1 cellular context compared by ENCODE assay signal in the genomic region with DNA sequence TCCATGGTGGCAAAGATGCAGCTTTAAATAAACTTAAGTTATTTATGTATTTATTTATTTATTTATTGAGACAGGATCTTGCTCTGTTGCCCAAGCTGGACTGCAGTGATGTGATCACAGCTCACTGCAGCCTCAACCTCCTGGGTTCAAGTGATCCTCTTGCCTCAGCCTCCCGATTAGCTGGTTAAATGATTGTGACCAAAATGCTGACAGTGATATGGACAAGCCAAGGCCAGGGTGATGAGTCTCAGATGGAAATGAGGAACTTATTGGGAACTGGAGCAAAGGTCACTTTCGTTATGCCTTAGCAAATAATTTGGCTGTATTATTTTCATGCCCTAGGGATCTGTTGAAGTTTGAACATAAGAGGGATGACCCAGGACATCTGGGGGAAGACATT.
TF ChIP-seq lines count a peak whose summit lies in the region.

No MANE protein-coding gene starts in this region.

TF ChIP-seq in HepG2, 621 proteins besides CTCF, POLR2A, EP300 and RAD21:
- no peak for TF ChIP-seq ZNF7 (CRISPR knock-in tag; IDR thresholded peaks at IDR 0.05)
- no peak for TF ChIP-seq NRL (CRISPR knock-in tag; IDR thresholded peaks at IDR 0.05; ENCODE audit: borderline replicate concordance)
- no peak for TF ChIP-seq ZNF556 (CRISPR knock-in tag; IDR thresholded peaks at IDR 0.05; ENCODE audit: borderline replicate concordance)
- TF ChIP-seq HOXA5 (CRISPR knock-in tag; IDR thresholded peaks at IDR 0.05), result no peak
- TF ChIP-seq, protein P1, sequence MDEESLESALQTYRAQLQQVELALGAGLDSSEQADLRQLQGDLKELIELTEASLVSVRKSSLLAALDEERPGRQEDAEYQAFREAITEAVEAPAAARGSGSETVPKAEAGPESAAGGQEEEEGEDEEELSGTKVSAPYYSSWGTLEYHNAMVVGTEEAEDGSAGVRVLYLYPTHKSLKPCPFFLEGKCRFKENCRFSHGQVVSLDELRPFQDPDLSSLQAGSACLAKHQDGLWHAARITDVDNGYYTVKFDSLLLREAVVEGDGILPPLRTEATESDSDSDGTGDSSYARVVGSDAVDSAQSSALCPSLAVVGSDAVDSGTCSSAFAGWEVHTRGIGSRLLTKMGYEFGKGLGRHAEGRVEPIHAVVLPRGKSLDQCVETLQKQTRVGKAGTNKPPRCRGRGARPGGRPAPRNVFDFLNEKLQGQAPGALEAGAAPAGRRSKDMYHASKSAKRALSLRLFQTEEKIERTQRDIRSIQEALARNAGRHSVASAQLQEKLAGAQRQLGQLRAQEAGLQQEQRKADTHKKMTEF (CRISPR knock-in tag; IDR thresholded peaks at IDR 0.05), result 0 out of 2 replicates have a peak, but pooled peaks have one; percentile 5
- TF ChIP-seq, protein P2, sequence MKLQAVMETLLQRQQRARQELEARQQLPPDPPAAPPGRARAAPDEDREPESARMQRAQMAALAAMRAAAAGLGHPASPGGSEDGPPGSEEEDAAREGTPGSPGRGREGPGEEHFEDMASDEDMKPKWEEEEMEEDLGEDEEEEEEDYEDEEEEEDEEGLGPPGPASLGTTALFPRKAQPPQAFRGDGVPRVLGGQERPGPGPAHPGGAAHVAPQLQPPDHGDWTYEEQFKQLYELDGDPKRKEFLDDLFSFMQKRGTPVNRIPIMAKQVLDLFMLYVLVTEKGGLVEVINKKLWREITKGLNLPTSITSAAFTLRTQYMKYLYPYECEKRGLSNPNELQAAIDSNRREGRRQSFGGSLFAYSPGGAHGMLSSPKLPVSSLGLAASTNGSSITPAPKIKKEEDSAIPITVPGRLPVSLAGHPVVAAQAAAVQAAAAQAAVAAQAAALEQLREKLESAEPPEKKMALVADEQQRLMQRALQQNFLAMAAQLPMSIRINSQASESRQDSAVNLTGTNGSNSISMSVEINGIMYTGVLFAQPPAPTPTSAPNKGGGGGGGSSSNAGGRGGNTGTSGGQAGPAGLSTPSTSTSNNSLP (IDR thresholded peaks at IDR 0.05; ENCODE audit: low read depth, low read length), result no peak
- no peak for TF ChIP-seq ZNF691 (CRISPR knock-in tag; IDR thresholded peaks at IDR 0.05; ENCODE audit: borderline replicate concordance, low read depth)
- TF ChIP-seq ZNF317 (CRISPR knock-in tag; IDR thresholded peaks at IDR 0.05), result no peak
- peak; percentile 51; the same call in 1 of the 2 replicates for TF ChIP-seq KDM1A (CRISPR knock-in tag; IDR thresholded peaks at IDR 0.05)
- TF ChIP-seq ZNF337 (CRISPR knock-in tag; IDR thresholded peaks at IDR 0.05; ENCODE audit: borderline replicate concordance, low read depth), result no peak
- TF ChIP-seq KDM2A (CRISPR knock-in tag; IDR thresholded peaks at IDR 0.05; ENCODE audit: borderline replicate concordance, low read depth), result no peak
- no peak for TF ChIP-seq MIER2 (CRISPR knock-in tag; IDR thresholded peaks at IDR 0.05)
- TF ChIP-seq ZNF121 (CRISPR knock-in tag; IDR thresholded peaks at IDR 0.05), result peak; percentile 70; the same call in 1 of the 2 replicates
- TF ChIP-seq, protein P3, sequence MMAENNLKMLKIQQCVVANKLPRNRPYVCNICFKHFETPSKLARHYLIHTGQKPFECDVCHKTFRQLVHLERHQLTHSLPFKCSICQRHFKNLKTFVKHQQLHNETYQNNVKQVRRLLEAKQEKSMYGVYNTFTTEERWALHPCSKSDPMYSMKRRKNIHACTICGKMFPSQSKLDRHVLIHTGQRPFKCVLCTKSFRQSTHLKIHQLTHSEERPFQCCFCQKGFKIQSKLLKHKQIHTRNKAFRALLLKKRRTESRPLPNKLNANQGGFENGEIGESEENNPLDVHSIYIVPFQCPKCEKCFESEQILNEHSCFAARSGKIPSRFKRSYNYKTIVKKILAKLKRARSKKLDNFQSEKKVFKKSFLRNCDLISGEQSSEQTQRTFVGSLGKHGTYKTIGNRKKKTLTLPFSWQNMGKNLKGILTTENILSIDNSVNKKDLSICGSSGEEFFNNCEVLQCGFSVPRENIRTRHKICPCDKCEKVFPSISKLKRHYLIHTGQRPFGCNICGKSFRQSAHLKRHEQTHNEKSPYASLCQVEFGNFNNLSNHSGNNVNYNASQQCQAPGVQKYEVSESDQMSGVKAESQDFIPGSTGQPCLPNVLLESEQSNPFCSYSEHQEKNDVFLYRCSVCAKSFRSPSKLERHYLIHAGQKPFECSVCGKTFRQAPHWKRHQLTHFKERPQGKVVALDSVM (CRISPR knock-in tag; IDR thresholded peaks at IDR 0.05), result peak; percentile 80
- no peak for TF ChIP-seq CREM (IDR thresholded peaks at IDR 0.05)
- no peak for TF ChIP-seq CREM (CRISPR knock-in tag; IDR thresholded peaks at IDR 0.05)
- TF ChIP-seq ZNF878 (CRISPR knock-in tag; IDR thresholded peaks at IDR 0.05), result no peak
- TF ChIP-seq PPARG (CRISPR knock-in tag; conservative IDR thresholded peaks at IDR 0.05), result 0 out of 2 replicates have a peak, but pooled peaks have one; percentile 28
- no peak for TF ChIP-seq MATR3 (CRISPR knock-in tag; IDR thresholded peaks at IDR 0.05)
- TF ChIP-seq ATAD3A (CRISPR knock-in tag; IDR thresholded peaks at IDR 0.05), result no peak
- no peak for TF ChIP-seq RARG (CRISPR knock-in tag; IDR thresholded peaks at IDR 0.05; ENCODE audit: low read depth)
- TF ChIP-seq ESRRA (CRISPR knock-in tag; IDR thresholded peaks at IDR 0.05; ENCODE audit: low read depth), result no peak
TF ChIP-seq in HepG2: peak in this region for 5.
